In the genomic region with DNA sequence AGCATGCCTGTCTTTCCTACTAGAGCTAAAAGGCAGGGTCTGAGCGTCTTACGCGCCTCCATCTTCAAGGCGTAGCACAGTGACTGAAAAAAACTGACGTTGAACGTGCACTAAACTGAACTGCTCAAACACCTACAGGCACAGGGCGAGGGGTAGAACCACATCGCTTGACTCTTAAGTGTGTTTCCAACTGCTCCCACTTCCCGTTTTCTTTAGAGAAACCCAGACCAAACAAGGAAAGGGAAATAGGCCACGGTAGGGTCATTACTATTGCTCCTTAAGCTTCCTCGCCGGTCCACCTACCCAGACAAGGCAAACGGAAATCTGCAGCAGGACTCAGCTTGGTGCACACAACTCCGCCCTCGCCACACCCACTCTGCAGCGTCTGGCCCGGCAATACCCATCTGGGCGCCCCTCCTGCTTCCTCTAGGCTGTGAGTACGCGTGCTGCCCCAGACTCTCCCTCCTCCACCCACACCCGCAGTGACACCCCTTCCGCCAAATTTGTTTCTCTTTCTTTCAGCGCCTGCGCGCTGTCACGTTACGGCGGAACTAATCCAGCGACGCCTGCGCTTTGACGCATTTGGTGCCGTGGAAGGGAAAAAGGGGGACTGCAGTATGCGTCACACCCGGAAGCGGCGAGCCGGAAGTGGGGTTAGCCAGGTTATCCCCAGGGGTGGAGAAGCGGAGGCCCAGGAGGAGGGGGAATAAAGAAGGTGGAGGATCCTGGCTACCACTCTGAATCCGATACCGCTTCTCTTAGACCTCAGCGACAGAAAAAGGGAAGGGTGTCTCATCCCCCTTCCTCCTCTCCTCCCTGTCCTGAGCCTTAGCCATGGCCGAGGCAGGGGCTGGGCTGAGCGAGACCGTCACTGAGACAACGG, we compare ENCODE assay signal across 8 cellular contexts. TPM values are rescaled to one million over a fixed set of nuclear protein-coding genes. Genes with fewer than 3 reads are reported as not detected.
DNase-seq lines count a peak whose midpoint lies in the region; ATAC-seq and TF ChIP-seq lines count a peak whose summit lies in the region.

A gene with protein sequence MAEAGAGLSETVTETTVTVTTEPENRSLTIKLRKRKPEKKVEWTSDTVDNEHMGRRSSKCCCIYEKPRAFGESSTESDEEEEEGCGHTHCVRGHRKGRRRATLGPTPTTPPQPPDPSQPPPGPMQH (plus strand): TSS at position 622 of the 883 bp plus-strand sequence. CDS start 213 bp downstream, at position 835.

- H3K36me3 Mint-ChIP-seq in activated B cell treated with CpG ODN at 0.5 μM for 24 hours (ENCODE audit: low read depth), result peaks cover 66% of the 10 kb centered on the region

- peak within 1 kb of the TSS; percentile 99 for H3K27ac Mint-ChIP-seq in activated B cell treated with CpG ODN at 0.5 μM for 24 hours

- peak within 1 kb of the TSS; percentile 81 for H3K9ac ChIP-seq in smooth muscle cell (ENCODE audit: low read depth)

- intact Hi-C loops in activated B cell treated with CpG ODN at 0.5 μM for 24 hours (cut with micrococcal nuclease), result loop anchor here (1.0 to 5.0 kb wide), 7 partner anchors 36 to 490 kb away; a partner anchor contains a TSS

- peaks cover 8% of the 10 kb centered on the region for H3F3A ChIP-seq in smooth muscle cell (ENCODE audit: low read depth)

- H3K9me3 ChIP-seq in smooth muscle cell (replicated peaks; ENCODE audit: low read depth), result no peaks in the 10 kb centered on the region

- H3K9me3 Mint-ChIP-seq in activated B cell treated with CpG ODN at 0.5 μM for 24 hours, result no peaks in the 10 kb centered on the region

- H3K4me1 Mint-ChIP-seq in activated B cell treated with CpG ODN at 0.5 μM for 24 hours, result peaks cover 60% of the 10 kb centered on the region

- peaks cover 19% of the 10 kb centered on the region for H3K4me1 ChIP-seq in smooth muscle cell (ENCODE audit: low read depth)

- WGBS in smooth muscle cell (ENCODE audit: low lambda C conversion rate), result under 1% methylated on average over 46 of the region's 46 CpGs

- in situ Hi-C loops in GM18951 (cut with MboI; ENCODE audit: low sequenced_read_pairs, unreplicated experiment), result no loop called here

- CTCF ChIA-PET in activated B cell treated with CpG ODN at 0.5 μM for 24 hours (lab: Charles Lee), result interaction anchor here (0.7 to 2.3 kb wide), 3 partner anchors 36 to 1673 kb away, joined by 3 to 9 read pairs (median 3); a partner anchor contains a TSS

- H3K27ac ChIP-seq in caudate nucleus (ENCODE audit: low read depth, low read length) (peak within 1 kb of the TSS; percentile 95), smooth muscle cell (ENCODE audit: low read depth) (peak within 1 kb of the TSS; percentile 79)

- H3K27me3 ChIP-seq in smooth muscle cell (ENCODE audit: low read depth), result peaks cover 18% of the 10 kb centered on the region

- peak; percentile 87 for TF ChIP-seq POLR2A in GM18951 (IDR thresholded peaks at IDR 0.05; ENCODE audit: extremely low read depth, insufficient read depth, insufficient read length)

- peak; percentile 97 for ATAC-seq in HG03196 (IDR thresholded peaks at IDR 0.05; ENCODE audit: unreplicated experiment)
- ATAC-seq in activated B cell treated with CpG ODN at 0.5 μM for 24 hours (ENCODE audit: low read depth), result peak; percentile 96

- TF ChIP-seq CTCF in activated B cell treated with CpG ODN at 0.5 μM for 24 hours (IDR thresholded peaks at IDR 0.05), result no peak
- TF ChIP-seq CTCF in smooth muscle cell (IDR thresholded peaks at IDR 0.05; ENCODE audit: borderline replicate concordance, insufficient read depth, poor library complexity, severe bottlenecking), result no peak

- peaks cover 22% of the 10 kb centered on the region for H3K79me2 ChIP-seq in smooth muscle cell (ENCODE audit: low read depth)

- H3K27me3 Mint-ChIP-seq in activated B cell treated with CpG ODN at 0.5 μM for 24 hours, result peaks cover 17% of the 10 kb centered on the region

- H4K20me1 ChIP-seq in smooth muscle cell (ENCODE audit: low read depth), result no peaks in the 10 kb centered on the region

- DNase-seq in AG08395 (ENCODE audit: low spot score) (peak; percentile 97), NCI-H345 (lab: John Stamatoyannopoulos, UW) (peak; percentile 99), activated B cell treated with CpG ODN at 0.5 μM for 24 hours (peak; percentile 95), caudate nucleus (lab: John Stamatoyannopoulos, UW) (peak; percentile 89 to 100 (median 98)), iPS-NIHi7 (ENCODE audit: extremely low spot score) (peak; percentile 95), smooth muscle cell (lab: John Stamatoyannopoulos, UW; ENCODE audit: unreplicated experiment) (peak; percentile 89)

- H3K4me2 ChIP-seq in smooth muscle cell, result peak within 1 kb of the TSS; percentile 96

- peak within 1 kb of the TSS; percentile 81 for H2AFZ ChIP-seq in smooth muscle cell (ENCODE audit: low read depth)

- POLR2A ChIA-PET in activated B cell treated with CpG ODN at 0.5 μM for 24 hours (lab: Charles Lee), result interaction anchor here (0.6 to 1.7 kb wide), 19 partner anchors 9 to 1768 kb away, joined by 3 to 13 read pairs (median 4); a partner anchor contains a TSS

- peak within 1 kb of the TSS; percentile 98 for H3K4me3 Mint-ChIP-seq in activated B cell treated with CpG ODN at 0.5 μM for 24 hours

- H3K4me3 ChIP-seq in smooth muscle cell, result peak within 1 kb of the TSS; percentile 74

- H3K36me3 ChIP-seq in smooth muscle cell (ENCODE audit: low read depth), result no peaks in the 10 kb centered on the region

RNA-seq across cellular contexts. Expression of the gene that starts here (rescaled TPM):
- total RNA-seq in activated B cell treated with CpG ODN at 0.5 μM for 24 hours (43.0 and 43.1 TPM in 2 replicates), smooth muscle cell (48.8 and 63.4 TPM in 2 replicates)
- 76.8 and 80.2 TPM in 2 replicates for polyA plus RNA-seq in smooth muscle cell

Comparison
In these comparisons a context has a peak if more than half of its experiments do, and no peak if none do; other contexts are left out.
1. Peak in every context shown above with its lines: DNase-seq, ATAC-seq, H3K4me3 ChIP-seq and H3K27ac ChIP-seq.